ENCODE assay signal across 23 cellular contexts in the genomic region with DNA sequence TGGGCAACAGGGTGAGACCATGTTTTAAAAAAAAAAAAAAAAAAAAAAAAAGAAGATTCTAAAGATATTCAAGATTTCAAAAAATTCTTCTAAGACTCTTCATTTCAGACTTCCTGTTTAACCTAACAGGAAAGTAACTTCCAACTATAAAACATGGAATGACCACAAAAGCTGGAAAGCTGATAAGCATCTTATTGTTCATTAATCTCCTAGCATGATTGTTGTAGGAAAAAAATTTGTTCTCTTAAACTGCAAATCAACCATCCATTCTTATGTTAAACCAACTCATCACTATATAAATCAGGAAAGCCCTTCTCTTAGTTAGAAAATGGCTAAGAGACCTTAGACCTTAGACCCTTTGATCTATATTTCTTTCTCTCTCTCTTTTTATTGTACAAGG.
"Had no signal": no experiment of that assay in that cellular context is flagged by ENCODE, and none has a peak within 500 bp of the region (broad histone marks: within the 10 kb centered on the region; RNA-seq: fewer than 3 reads in every experiment).

No MANE protein-coding gene starts in this region.

- H3K9me3 ChIP-seq: SK-N-SH had no signal

- H3K4me3 ChIP-seq: K562 had no signal

- H3K4me3 Mint-ChIP-seq: IgD-negative memory B cell had no signal

- H3K4me2 ChIP-seq: KMS-11, SK-N-SH had no signal

- H3K9ac ChIP-seq: KMS-11, SK-N-SH had no signal

- FAIRE-seq: HTR-8/SVneo, K562 had no signal

- H3K27ac Mint-ChIP-seq: IgD-negative memory B cell had no signal

- DNase-seq: Kasumi-1, NCI-H1092, NCI-H1105 treated with DMSO at 0.1 percent for 48 hours, NCI-H1417 treated with DMSO at 0.1 percent for 48 hours, NCI-H1694 treated with DMSO at 0.1 percent for 48 hours, NCI-H2029, NCI-H2081 treated with DMSO at 0.1 percent for 48 hours, NCI-H2171, NCI-H226, NCI-H446, NCI-H510A, NCI-H524 treated with DMSO at 0.1 percent for 48 hours, NCI-H774, PC-3, SHP77, SK-N-SH, T-helper 1 cell had no signal

- H3K27ac ChIP-seq: HL-60, KMS-11, RWPE1 had no signal
